In the genomic region with DNA sequence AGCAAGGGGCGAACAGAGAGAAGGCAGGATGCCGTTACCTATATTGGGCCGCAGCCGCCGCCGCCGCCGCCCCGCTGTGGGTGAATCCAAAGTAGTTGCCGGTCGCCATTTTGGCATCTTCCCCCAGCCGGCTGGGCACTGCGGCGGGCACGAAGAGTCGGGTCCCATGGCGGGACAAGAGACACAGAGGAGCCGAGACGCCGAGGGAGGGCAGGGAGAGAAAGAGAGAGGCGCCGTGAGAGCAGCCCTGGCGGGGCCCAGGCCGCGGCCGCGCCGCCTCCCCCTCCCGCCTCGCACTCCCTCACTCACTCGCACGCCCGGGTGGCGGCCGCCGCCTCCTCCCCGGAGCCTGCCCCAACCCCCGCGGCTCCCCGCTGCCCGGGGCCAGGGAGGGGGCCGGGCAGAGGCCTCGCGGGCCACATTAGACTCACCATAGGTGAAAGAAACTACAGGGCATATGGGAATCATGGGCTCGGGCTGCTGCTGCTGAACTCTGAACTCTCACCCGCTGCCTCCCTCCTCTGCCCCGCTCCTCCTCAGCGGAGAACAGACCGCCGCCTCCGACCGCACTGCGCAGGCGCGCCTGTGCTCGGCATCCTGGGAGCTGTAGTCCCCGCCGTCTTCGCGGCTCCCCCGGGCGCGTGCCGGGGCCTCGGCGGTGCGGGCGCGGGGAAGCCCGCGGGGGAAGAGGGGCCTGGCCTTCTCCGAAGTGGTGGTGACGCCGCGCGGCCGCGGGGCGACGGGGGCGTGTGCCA, we compare ENCODE assay signal across 8 cellular contexts. TPM values are rescaled to one million over a fixed set of nuclear protein-coding genes. Genes with fewer than 3 reads are reported as not detected.
DNase-seq lines count a peak whose midpoint lies in the region; ATAC-seq and TF ChIP-seq lines count a peak whose summit lies in the region.

A gene (minus strand): TSS at position 550 of the 755 bp plus-strand sequence. CDS start 82 bp downstream, at position 468.

- H3K27me3 ChIP-seq in adipocyte (replicated peaks; ENCODE audit: control insufficient read depth, insufficient read depth, low read length) (no peaks in the 10 kb centered on the region), transverse colon (no peaks in the 10 kb centered on the region)

- TF ChIP-seq CTCF in GM13976 (IDR thresholded peaks at IDR 0.05; ENCODE audit: borderline replicate concordance, control extremely low read depth, extremely low read depth, insufficient read depth, missing control alignments): no peak
- no peak for TF ChIP-seq CTCF in transverse colon (IDR thresholded peaks at IDR 0.05)

- DNase-seq in GM13976 (ENCODE audit: low spot score): peak; percentile 97
- DNase-seq in NCI-H1436 treated with DMSO at 0.1 percent for 48 hours (lab: John Stamatoyannopoulos, UW): peak; percentile 37
- DNase-seq in T follicular helper cell (ENCODE audit: low read depth): peak; percentile 88
- peak; percentile 96 for DNase-seq in adipocyte (ENCODE audit: low read depth)
- DNase-seq in cardiac septum (ENCODE audit: low spot score): peak; percentile 97
- peak; percentile 86 for DNase-seq in pons (ENCODE audit: low spot score)
- DNase-seq in transverse colon: peak; percentile 95

- 1% methylated on average over 23 to 69 of the region's 81 CpGs for WGBS in transverse colon (ENCODE audit: low coverage in 1 of 2), 2 donors

- H3K4me1 ChIP-seq in adipocyte (ENCODE audit: control insufficient read depth, insufficient read depth, low read length) (peaks cover 28% of the 10 kb centered on the region), transverse colon (peaks cover 4 to 60% (median 29%) of the 10 kb centered on the region in 4 donors)

- H3K4me3 ChIP-seq in adipocyte (ENCODE audit: low read length) (peak within 1 kb of the TSS; percentile 93), transverse colon (peak within 1 kb of the TSS; percentile 84 to 97 (median 92))

- H3K9me3 ChIP-seq in adipocyte (ENCODE audit: control insufficient read depth, low read length) (no peaks in the 10 kb centered on the region), transverse colon (no peaks in the 10 kb centered on the region)

- H3K36me3 ChIP-seq in adipocyte (ENCODE audit: control insufficient read depth, insufficient read depth, low read length, severe bottlenecking) (peaks cover 7% of the 10 kb centered on the region), transverse colon (no peaks in the 10 kb centered on the region)

- peak within 1 kb of the TSS; percentile 97 to 98 (median 98) for H3K27ac ChIP-seq in transverse colon

- ATAC-seq in HG02852 (IDR thresholded peaks at IDR 0.05; ENCODE audit: unreplicated experiment): peak; percentile 81

- TF ChIP-seq EP300 in transverse colon (IDR thresholded peaks at IDR 0.05; ENCODE audit: low read depth): no peak

- TF ChIP-seq POLR2A in transverse colon (IDR thresholded peaks at IDR 0.05): peak; percentile 82

- in situ Hi-C loops in GM13976 (cut with MboI; ENCODE audit: low sequenced_read_pairs, unreplicated experiment) (no loop called here), transverse colon (cut with MboI; ENCODE audit: low pct_ligation_motif_present in 1 of 4, low pct_unique_long_range_greater_than_20kb in 1 of 4, low sequenced_read_pairs in 3 of 4) (no loop called here)

- intact Hi-C loops in cardiac septum (cut with DNase I) (loop anchor here (5.0 kb wide), 2 partner anchors 132 to 143 kb away; a partner anchor contains a TSS), transverse colon (cut with DNase I; ENCODE audit: low total_unique reads) (no loop called here)

- H3K9ac ChIP-seq in adipocyte (ENCODE audit: low read length): peak within 1 kb of the TSS; percentile 93

RNA-seq across cellular contexts. Expression of the gene that starts here (rescaled TPM):
- total RNA-seq in cardiac septum (73.8 TPM), transverse colon (10 to 100 TPM; 35.6 to 64.1 (median 57.4) TPM)

Comparison
In these comparisons a context has a peak if more than half of its experiments do, and no peak if none do; other contexts are left out.
1. Peak in every context shown above with its lines: DNase-seq, ATAC-seq, H3K4me3 ChIP-seq and H3K27ac ChIP-seq.
2. DNase-seq: peak in every context shown above with its lines; median percentile 97 in GM13976; 97 in cardiac septum; 96 in adipocyte; 95 in transverse colon; 88 in T follicular helper cell; 86 in pons; 37 in NCI-H1436 treated with DMSO at 0.1 percent for 48 hours.